In the genomic region with DNA sequence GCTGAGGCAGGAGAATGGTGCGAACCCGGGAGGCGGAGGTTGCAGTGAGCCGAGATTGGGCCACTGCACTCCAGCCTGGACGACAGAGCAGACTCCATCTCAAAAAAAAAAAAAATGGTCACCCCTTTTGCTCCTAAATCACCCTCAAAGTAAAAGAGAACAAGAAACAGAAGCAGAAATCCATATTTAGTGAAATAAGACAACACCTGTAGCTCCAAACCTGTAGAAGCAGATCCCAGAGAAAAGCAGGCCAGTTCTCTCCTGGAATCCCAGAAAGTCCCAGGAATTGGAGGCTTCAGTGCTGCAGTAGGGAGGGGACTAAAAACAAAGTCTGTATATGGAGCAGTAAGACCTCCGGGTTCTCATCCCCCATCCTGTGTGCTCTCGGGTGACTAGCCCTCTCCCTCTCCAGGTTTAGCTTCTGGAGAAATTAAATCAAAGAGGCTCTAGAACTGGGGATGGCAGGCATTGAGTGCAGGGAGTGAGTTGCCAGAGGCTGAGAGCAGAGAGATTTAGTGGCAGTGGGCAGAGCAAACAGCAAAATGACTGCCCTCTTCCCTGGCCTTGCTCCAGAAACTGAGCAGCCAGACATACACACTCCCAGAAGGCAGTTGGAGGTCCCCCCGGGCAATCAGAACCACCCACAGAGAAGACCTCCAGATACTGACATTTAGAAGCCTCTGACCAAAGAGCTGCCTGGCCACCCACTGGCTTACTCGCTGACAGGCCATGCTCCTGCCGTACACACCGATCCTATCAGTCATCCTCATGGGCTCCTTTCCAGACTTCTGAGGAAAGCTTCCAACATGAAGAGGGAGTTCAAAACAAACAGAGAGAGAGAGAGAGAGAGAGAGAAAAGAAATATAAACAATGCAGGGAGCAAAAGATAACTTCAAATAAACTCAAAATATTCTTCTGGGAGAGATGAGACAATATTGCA, we compare ENCODE assay signal across 9 cellular contexts. TPM values are rescaled to one million over a fixed set of nuclear protein-coding genes. Genes with fewer than 3 reads are reported as not detected.
A peak's percentile ranks its signal among the peaks of the same experiment; 100 is the strongest.
DNase-seq lines count a peak whose midpoint lies in the region; ATAC-seq and TF ChIP-seq lines count a peak whose summit lies in the region.
"Had no signal": no experiment of that assay in that cellular context is flagged by ENCODE, and none has a peak within 500 bp of the region (broad histone marks: within the 10 kb centered on the region; RNA-seq: fewer than 3 reads in every experiment).

No MANE protein-coding gene starts in this region.

- DNase-seq in EL: peak; percentile 95
- DNase-seq in RKO (ENCODE audit: low spot score): peak; percentile 63
- peak; percentile 95 for DNase-seq in fibroblast of the aortic adventitia (ENCODE audit: low read depth)
- peak; percentile 93 for DNase-seq in renal cortical epithelial cell (ENCODE audit: low read depth)
- DNase-seq in Kasumi-1 (lab: John Stamatoyannopoulos, UW): no peak
- DNase-seq in activated CD4-positive, alpha-beta T cell treated with anti-CD3 and anti-CD28 coated beads, Interleukin-2, amount 50 U/mL, for 4 hours: no peak
- no peak for DNase-seq in DMS153 treated with DMSO at 0.1 percent for 48 hours (lab: John Stamatoyannopoulos, UW; ENCODE audit: unreplicated experiment)
- DNase-seq: naive B cell had no signal

- no peak for TF ChIP-seq CTCF in fibroblast of the aortic adventitia (IDR thresholded peaks at IDR 0.05; ENCODE audit: insufficient read depth, low read length)

- H3K4me3 ChIP-seq in fibroblast of the aortic adventitia (ENCODE audit: low read depth, low read length): no peak overlapping the region

- ATAC-seq in GM19455 (IDR thresholded peaks at IDR 0.05; ENCODE audit: unreplicated experiment): no peak

RNA-seq across cellular contexts. Expression of gene MLXIP, which starts 6.3 kb away (rescaled TPM):
- total RNA-seq in fibroblast of the aortic adventitia (ENCODE audit: low replicate concordance): 8.3 and 15.4 TPM in 2 replicates
- total RNA-seq in renal cortical epithelial cell: 16.1 and 58.8 TPM in 2 replicates

RNA-seq across cellular contexts. Expression of gene BCL7A, which starts 50.6 kb away (rescaled TPM):
- total RNA-seq in fibroblast of the aortic adventitia (ENCODE audit: low replicate concordance): 3.2 and 12.2 TPM in 2 replicates
- 9.7 and 24.8 TPM in 2 replicates for total RNA-seq in renal cortical epithelial cell

Comparison
In these comparisons a context has a peak if more than half of its experiments do, and no peak if none do; other contexts are left out.
1. DNase-seq: peak in EL (single experiment), RKO (single experiment), fibroblast of the aortic adventitia (single experiment) and renal cortical epithelial cell (single experiment); none in Kasumi-1 (0 of 2), activated CD4-positive, alpha-beta T cell treated with anti-CD3 and anti-CD28 coated beads, Interleukin-2, amount 50 U/mL, for 4 hours (0 of 2) and DMS153 treated with DMSO at 0.1 percent for 48 hours (single experiment).